Comparison of ENCODE assay signal across 7 cellular contexts in the genomic region with DNA sequence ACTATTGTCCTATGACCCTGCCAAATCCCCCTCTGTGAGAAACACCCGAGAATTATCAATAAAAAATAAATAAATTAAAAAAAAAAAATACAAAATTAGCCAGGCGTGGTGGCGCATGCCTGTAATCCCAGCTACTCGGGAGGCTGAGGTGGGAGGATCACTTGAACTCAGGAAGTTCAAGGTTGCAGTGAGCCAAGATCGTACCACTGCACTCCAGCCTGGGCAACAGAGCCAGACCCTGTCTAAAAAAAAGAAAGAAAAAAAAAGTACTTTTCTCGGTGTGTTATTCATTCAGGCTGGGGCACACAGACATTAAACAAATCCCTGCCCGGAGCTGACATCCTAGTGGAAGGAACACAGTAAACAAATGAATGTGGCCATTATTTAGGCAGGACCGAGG. TPM values are rescaled to one million over a fixed set of nuclear protein-coding genes. Genes with fewer than 3 reads are reported as not detected.
DNase-seq lines count a peak whose midpoint lies in the region; ATAC-seq, FAIRE-seq and TF ChIP-seq lines count a peak whose summit lies in the region.
"Not testable (repeated sequence)": the region's sequence is repeated elsewhere in the genome, so short reads cannot be mapped to it uniquely, and the experiment has no call there.
"Had no signal": no experiment of that assay in that cellular context is flagged by ENCODE, and none has a peak within 500 bp of the region (broad histone marks: within the 10 kb centered on the region; RNA-seq: fewer than 3 reads in every experiment).

No MANE protein-coding gene starts in this region.

- peaks cover 15% of the 10 kb centered on the region for H3K36me3 Mint-ChIP-seq in glutamatergic neuron (ENCODE audit: unreplicated experiment)

- H3K4me2 ChIP-seq in K562 (ENCODE audit: insufficient read depth, low read length); HepG2 (ENCODE audit: low read depth, low read length): not testable (repeated sequence)

- not testable (repeated sequence) for H3K27ac ChIP-seq in K562 (ENCODE audit: extremely low read depth, low read depth, low read length); HepG2 (ENCODE audit: extremely low read length, insufficient read depth, low read length)

- H3K36me3 ChIP-seq in K562 (ENCODE audit: control insufficient read depth, insufficient read depth, low read length); HepG2 (replicated peaks in 1 of 2; ENCODE audit: control insufficient read depth in 1 of 2, insufficient read depth in 2 of 2, low read length in 2 of 2): not testable (repeated sequence)

- not testable (repeated sequence) for ATAC-seq in K562, HepG2

- not testable (repeated sequence) for H3K9me1 ChIP-seq in K562 (ENCODE audit: control insufficient read depth, insufficient read depth, low read length)

- not testable (repeated sequence) for TF ChIP-seq CTCF in K562 (IDR thresholded peaks at IDR 0.05 in 2 of 3, conservative IDR thresholded peaks at IDR 0.05 in 1 of 3; ENCODE audit: insufficient read depth in 2 of 3, low read depth in 1 of 3, low read length in 3 of 3); glutamatergic neuron (IDR thresholded peaks at IDR 0.05; ENCODE audit: partially characterized antibody, unreplicated experiment); HepG2 (CRISPR knock-in tag; IDR thresholded peaks at IDR 0.05)

- not testable (repeated sequence) for FAIRE-seq in K562 (lab: Jason Lieb, UNC); HepG2 (lab: Jason Lieb, UNC)

- not testable (repeated sequence) for H3K4me3 Mint-ChIP-seq in glutamatergic neuron (ENCODE audit: unreplicated experiment)

- H3K79me2 ChIP-seq in K562 (ENCODE audit: control insufficient read depth, insufficient read depth, low read length); HepG2 (ENCODE audit: insufficient read depth, low read length): not testable (repeated sequence)

- not testable (repeated sequence) for H3K27me3 ChIP-seq in K562 (ENCODE audit: control insufficient read depth in 2 of 2, insufficient read depth in 2 of 2, low read length in 2 of 2); HepG2 (ENCODE audit: control insufficient read depth in 1 of 2, insufficient read depth in 2 of 2, low read length in 2 of 2)

- not testable (repeated sequence) for TF ChIP-seq EP300 in K562 (IDR thresholded peaks at IDR 0.05; ENCODE audit: low read length); HepG2 (IDR thresholded peaks at IDR 0.05; ENCODE audit: low read depth in 2 of 2, low read length in 2 of 2); HepG2 (CRISPR knock-in tag; IDR thresholded peaks at IDR 0.05; ENCODE audit: borderline replicate concordance)

- DNase-seq in K562 (ENCODE audit: extremely low read depth in 1 of 4, low spot score in 3 of 4); glutamatergic neuron; HepG2 (ENCODE audit: low spot score): not testable (repeated sequence)

- in situ Hi-C loops in K562 (cut with MboI); HepG2 (cut with HindIII; ENCODE audit: extremely low pct_ligation_motif_present, low pct_unique_long_range_greater_than_20kb): not testable (repeated sequence)

- H4K20me1 ChIP-seq in K562 (replicated peaks; ENCODE audit: control insufficient read depth, insufficient read depth, low read length); HepG2 (ENCODE audit: insufficient read depth, low read length): not testable (repeated sequence)

- TF ChIP-seq RAD21 in K562 (CRISPR knock-in tag; conservative IDR thresholded peaks at IDR 0.05 in 1 of 2, IDR thresholded peaks at IDR 0.05 in 1 of 2); HepG2 (CRISPR knock-in tag; IDR thresholded peaks at IDR 0.05): not testable (repeated sequence)

- peak overlapping the region; percentile 72 for H3K27ac Mint-ChIP-seq in glutamatergic neuron (ENCODE audit: unreplicated experiment)

- not testable (repeated sequence) for TF ChIP-seq POLR2A in K562 (conservative IDR thresholded peaks at IDR 0.05); HepG2 (IDR thresholded peaks at IDR 0.05; ENCODE audit: insufficient read depth in 1 of 2, low read depth in 2 of 2, low read length in 2 of 2)

- H3K27me3 Mint-ChIP-seq in glutamatergic neuron (ENCODE audit: unreplicated experiment) = peaks cover 20% of the 10 kb centered on the region

- H3K4me1 Mint-ChIP-seq in glutamatergic neuron (ENCODE audit: low read depth, unreplicated experiment) = peaks cover 13% of the 10 kb centered on the region

- CTCF ChIA-PET in K562 (lab: Yijun Ruan, JAX; ENCODE audit: low intra/inter-chr PET ratio); HepG2 (lab: Yijun Ruan, JAX; ENCODE audit: low intra/inter-chr PET ratio, low total read pairs): not testable (repeated sequence)

- H3K4me1 ChIP-seq in K562 (replicated peaks in 1 of 2; ENCODE audit: control insufficient read depth in 2 of 2, insufficient read depth in 2 of 2, low read length in 2 of 2) = peaks cover 3 to 13% of the 10 kb centered on the region in 2 experiments; a peak in 3 of 5 replicates
- H3K4me1 ChIP-seq in HepG2 (ENCODE audit: insufficient read depth, low read length) = peaks cover 26% of the 10 kb centered on the region

- not testable (repeated sequence) for H3K4me3 ChIP-seq in K562; HepG2 (replicated peaks in 1 of 3; ENCODE audit: insufficient read depth in 1 of 3, low read depth in 2 of 3, low read length in 3 of 3)

- 58% methylated on average over 7 of the region's 8 CpGs for WGBS in K562 (ENCODE audit: insufficient coverage, low coverage, missing lambda C conversion rate)
- 28% methylated on average over 8 of the region's 8 CpGs for WGBS in HepG2 (ENCODE audit: low lambda C conversion rate)

- not testable (repeated sequence) for H2AFZ ChIP-seq in K562 (ENCODE audit: low read depth, low read length); HepG2 (ENCODE audit: low read length)

- H3K9me3 ChIP-seq in K562 (replicated peaks; ENCODE audit: control insufficient read depth, insufficient read depth, low read depth, low read length); HepG2 (ENCODE audit: low read length): not testable (repeated sequence)

- H3K9me3 Mint-ChIP-seq in glutamatergic neuron (ENCODE audit: unreplicated experiment) = peaks cover 23% of the 10 kb centered on the region

- intact Hi-C loops in K562 (cut with micrococcal nuclease) = loop anchor here (5.0 to 10.0 kb wide), 2 partner anchors 54 to 232 kb away; no protein-coding TSS in a partner anchor
- intact Hi-C loops in HepG2 (cut with micrococcal nuclease; ENCODE audit: unreplicated experiment) = not testable (repeated sequence)

- not testable (repeated sequence) for BruUV-seq in K562 (replicated peaks; lab: Mats Ljungman, UMichigan); HepG2 (replicated peaks; lab: Mats Ljungman, UMichigan)

- POLR2A ChIA-PET in K562 (lab: Yijun Ruan, JAX) = interaction anchor here (1.3 kb wide), 1 partner anchor 262 kb away, joined by 3 read pairs; no protein-coding TSS in a partner anchor
- POLR2A ChIA-PET in HepG2 (lab: Yijun Ruan, JAX) = not testable (repeated sequence)

- not testable (repeated sequence) for H3K9ac ChIP-seq in K562 (ENCODE audit: insufficient read depth in 1 of 2, low read depth in 2 of 2, low read length in 2 of 2); HepG2 (ENCODE audit: insufficient read depth, low read depth, low read length)

RNA-seq across cellular contexts. Expression of a gene that starts 9.1 kb away (rescaled TPM):
- 1.2 and 8.1 TPM in 2 replicates for total RNA-seq in K562 (2011; cell fraction: chromatin; rRNA removed; ENCODE audit: low replicate concordance)
- total RNA-seq in K562 (2011; cell fraction: nucleolus; rRNA removed) = 4.9 and 6.5 TPM in 2 replicates
- total RNA-seq in K562 (2011; cell fraction: nucleoplasm; rRNA removed) = 2.3 and 3.4 TPM in 2 replicates
- total RNA-seq in K562 (2014; rRNA removed) = 1.2 and 2.0 TPM in 2 replicates
- total RNA-seq in K562 (2014; rRNA removed; fragmentation: Illumina TruSeq; extraction: Trizol) = 0.13 and 0.58 TPM in 2 replicates
- total RNA-seq in K562 (2015; rRNA removed; fragmentation: Illumina TruSeq; extraction: Trizol) = 2.5 and 2.9 TPM in 2 replicates
- 5.2 and 5.3 TPM in 2 replicates for total RNA-seq in K562 (2021)
- 1.6 and 2.4 TPM in 2 replicates for polyA plus RNA-seq in K562 (2011; rRNA removed)
- 3.2 and 9.4 TPM in 2 replicates for polyA plus RNA-seq in K562 (2011; cell fraction: cytosol; rRNA removed)
- polyA plus RNA-seq in K562 (2011; cell fraction: nucleus; rRNA removed) = 6.0 and 12.1 TPM in 2 replicates
- 6.3 and 16.7 TPM in 2 replicates for polyA plus RNA-seq in K562 (2012)
- 1.2 and 3.2 TPM in 2 replicates for polyA plus RNA-seq in K562 (2014; fragmentation: Illumina TruSeq; extraction: Trizol)
- not detected for polyA plus RNA-seq in K562 (2014; fragmentation: Nextera tagmentation; extraction: Ambion mirVana)
- polyA plus RNA-seq in K562 (2014; rRNA removed) = 3.0 and 4.6 TPM in 2 replicates
- 0.39 and 0.77 TPM in 2 replicates for polyA minus RNA-seq in K562 (2011; rRNA and poly(A)+ RNA removed)
- 2.5 and 3.5 TPM in 2 replicates for polyA minus RNA-seq in K562 (2011; cell fraction: cytosol; rRNA and poly(A)+ RNA removed)
- 2.0 and 2.9 TPM in 2 replicates for polyA minus RNA-seq in K562 (2011; cell fraction: nucleus; rRNA and poly(A)+ RNA removed)
- 1.7 TPM for total RNA-seq in glutamatergic neuron (ENCODE audit: unreplicated experiment)
- total RNA-seq in HepG2 (2016; rRNA removed; fragmentation: Illumina TruSeq; extraction: Trizol) = 0.29 and 0.35 TPM in 2 replicates
- total RNA-seq in HepG2 (2016; cell fraction: cytosol; rRNA removed; fragmentation: Illumina TruSeq; extraction: Trizol; ENCODE audit: low read depth) = 0.26 and 0.51 TPM in 2 replicates
- 0.16 and 0.30 TPM in 2 replicates for total RNA-seq in HepG2 (2016; cell fraction: insoluble cytoplasmic fraction; rRNA removed; fragmentation: Illumina TruSeq; extraction: Trizol)
- total RNA-seq in HepG2 (2016; cell fraction: membrane; rRNA removed; fragmentation: Illumina TruSeq; extraction: Trizol) = 0.59 and 0.76 TPM in 2 replicates
- not detected in 2 replicates for total RNA-seq in HepG2 (2016; cell fraction: nucleus; rRNA removed; fragmentation: Illumina TruSeq; extraction: Trizol)
- 2.9 and 3.9 TPM in 2 replicates for polyA plus RNA-seq in HepG2 (2011; rRNA removed)
- 2.3 and 4.0 TPM in 2 replicates for polyA plus RNA-seq in HepG2 (2011; cell fraction: cytosol; rRNA removed)
- polyA plus RNA-seq in HepG2 (2011; cell fraction: nucleus; rRNA removed) = 13.1 and 15.5 TPM in 2 replicates
- 1.2 and 2.2 TPM in 2 replicates for polyA plus RNA-seq in HepG2 (2012)
- polyA plus RNA-seq in HepG2 (2016; cell fraction: cytosol; fragmentation: Illumina TruSeq; extraction: Trizol; ENCODE audit: low read depth) = 0.76 and 1.1 TPM in 2 replicates
- polyA plus RNA-seq in HepG2 (2016; cell fraction: insoluble cytoplasmic fraction; fragmentation: Illumina TruSeq; extraction: Trizol; ENCODE audit: low read depth) = 0.19 and 0.53 TPM in 2 replicates
- polyA plus RNA-seq in HepG2 (2016; cell fraction: membrane; fragmentation: Illumina TruSeq; extraction: Trizol; ENCODE audit: low read depth) = 0.69 and 1.1 TPM in 2 replicates
- polyA plus RNA-seq in HepG2 (2016; cell fraction: nucleus; fragmentation: Illumina TruSeq; extraction: Trizol; ENCODE audit: insufficient read depth, low read depth) = 1.2 TPM in 1 of 2 replicates, not detected in the other
- polyA minus RNA-seq in HepG2 (2011; rRNA and poly(A)+ RNA removed; ENCODE audit: low replicate concordance) = 0.70 and 4.4 TPM in 2 replicates
- 1.1 and 2.8 TPM in 2 replicates for polyA minus RNA-seq in HepG2 (2011; cell fraction: cytosol; rRNA and poly(A)+ RNA removed)
- polyA minus RNA-seq in HepG2 (2011; cell fraction: nucleus; rRNA and poly(A)+ RNA removed) = 0.99 and 1.8 TPM in 2 replicates
- total RNA-seq: Daoy had no signal
- polyA plus RNA-seq: CD14-positive monocyte; CD4-positive, alpha-beta memory T cell; CD8-positive, alpha-beta memory T cell had no signal

RNA-seq across cellular contexts. Expression of a gene that starts 37.9 kb away (rescaled TPM):
- total RNA-seq in K562 (2011; cell fraction: chromatin; rRNA removed; ENCODE audit: low replicate concordance) = 1.5 and 6.1 TPM in 2 replicates
- 30.7 and 31.5 TPM in 2 replicates for total RNA-seq in K562 (2011; cell fraction: nucleolus; rRNA removed)
- total RNA-seq in K562 (2011; cell fraction: nucleoplasm; rRNA removed) = 10.5 and 11.2 TPM in 2 replicates
- total RNA-seq in K562 (2014; rRNA removed) (95.2 and 166 TPM in 2 replicates), K562 (2014; rRNA removed; fragmentation: Illumina TruSeq; extraction: Trizol) (0.64 and 2.4 TPM in 2 replicates), K562 (2015; rRNA removed; fragmentation: Illumina TruSeq; extraction: Trizol) (2.4 and 4.4 TPM in 2 replicates), K562 (2021) (77.6 and 79.5 TPM in 2 replicates), glutamatergic neuron (ENCODE audit: unreplicated experiment) (31.0 TPM), HepG2 (2016; rRNA removed; fragmentation: Illumina TruSeq; extraction: Trizol) (18.0 and 26.7 TPM in 2 replicates)
- polyA plus RNA-seq in K562 (2011; rRNA removed) (8.7 and 14.0 TPM in 2 replicates), K562 (2014; fragmentation: Illumina TruSeq; extraction: Trizol) (1.4 TPM in 1 of 2 replicates, not detected in the other), K562 (2014; fragmentation: Nextera tagmentation; extraction: Ambion mirVana) (under 1 TPM; 0.10 to 0.25 TPM), K562 (2014; rRNA removed) (85.9 and 90.7 TPM in 2 replicates), HepG2 (2011; rRNA removed) (5.2 and 7.0 TPM in 2 replicates)
- polyA plus RNA-seq in K562 (2011; cell fraction: cytosol; rRNA removed) = 44.0 and 160 TPM in 2 replicates
- polyA plus RNA-seq in K562 (2011; cell fraction: nucleus; rRNA removed) = 12.9 and 22.9 TPM in 2 replicates
- polyA plus RNA-seq in K562 (2012) = 30.2 and 35.3 TPM in 2 replicates
- polyA minus RNA-seq in K562 (2011; rRNA and poly(A)+ RNA removed) = 0.69 and 0.74 TPM in 2 replicates
- 9.9 and 19.5 TPM in 2 replicates for polyA minus RNA-seq in K562 (2011; cell fraction: cytosol; rRNA and poly(A)+ RNA removed)
- 7.0 and 7.9 TPM in 2 replicates for polyA minus RNA-seq in K562 (2011; cell fraction: nucleus; rRNA and poly(A)+ RNA removed)
- 44.8 and 45.5 TPM in 2 replicates for total RNA-seq in HepG2 (2016; cell fraction: cytosol; rRNA removed; fragmentation: Illumina TruSeq; extraction: Trizol; ENCODE audit: low read depth)
- 18.4 and 20.4 TPM in 2 replicates for total RNA-seq in HepG2 (2016; cell fraction: insoluble cytoplasmic fraction; rRNA removed; fragmentation: Illumina TruSeq; extraction: Trizol)
- total RNA-seq in HepG2 (2016; cell fraction: membrane; rRNA removed; fragmentation: Illumina TruSeq; extraction: Trizol) = 36.3 and 50.1 TPM in 2 replicates
- 6.1 and 8.2 TPM in 2 replicates for total RNA-seq in HepG2 (2016; cell fraction: nucleus; rRNA removed; fragmentation: Illumina TruSeq; extraction: Trizol)
- polyA plus RNA-seq in HepG2 (2011; cell fraction: cytosol; rRNA removed) = 9.2 and 27.5 TPM in 2 replicates
- polyA plus RNA-seq in HepG2 (2011; cell fraction: nucleus; rRNA removed) = 8.8 and 9.4 TPM in 2 replicates
- polyA plus RNA-seq in HepG2 (2012) = 2.5 and 4.4 TPM in 2 replicates
- 46.7 and 50.4 TPM in 2 replicates for polyA plus RNA-seq in HepG2 (2016; cell fraction: cytosol; fragmentation: Illumina TruSeq; extraction: Trizol; ENCODE audit: low read depth)
- polyA plus RNA-seq in HepG2 (2016; cell fraction: insoluble cytoplasmic fraction; fragmentation: Illumina TruSeq; extraction: Trizol; ENCODE audit: low read depth) = 13.9 and 21.8 TPM in 2 replicates
- 29.2 and 30.8 TPM in 2 replicates for polyA plus RNA-seq in HepG2 (2016; cell fraction: membrane; fragmentation: Illumina TruSeq; extraction: Trizol; ENCODE audit: low read depth)
- polyA plus RNA-seq in HepG2 (2016; cell fraction: nucleus; fragmentation: Illumina TruSeq; extraction: Trizol; ENCODE audit: insufficient read depth, low read depth) = 13.4 and 18.2 TPM in 2 replicates
- polyA minus RNA-seq in HepG2 (2011; rRNA and poly(A)+ RNA removed; ENCODE audit: low replicate concordance) = 9.5 and 9.9 TPM in 2 replicates
- polyA minus RNA-seq in HepG2 (2011; cell fraction: cytosol; rRNA and poly(A)+ RNA removed) = 3.5 and 4.8 TPM in 2 replicates
- 1.1 and 2.2 TPM in 2 replicates for polyA minus RNA-seq in HepG2 (2011; cell fraction: nucleus; rRNA and poly(A)+ RNA removed)
